ENCODE assay signal across 1 cellular context in genomic region chr1:110674337-110675059, GRCh38.
A peak's percentile ranks its signal among the peaks of the same experiment; 100 is the strongest.
TF ChIP-seq lines count a peak whose summit lies in the region.

Gene KCNA3 (minus strand): TSS chr1:110674940. CDS start chr1:110674809, 131 bp downstream.

TF ChIP-seq in WTC11, 78 proteins besides CTCF, POLR2A, EP300 and RAD21 (continued from another document):
- TF ChIP-seq, protein P1, sequence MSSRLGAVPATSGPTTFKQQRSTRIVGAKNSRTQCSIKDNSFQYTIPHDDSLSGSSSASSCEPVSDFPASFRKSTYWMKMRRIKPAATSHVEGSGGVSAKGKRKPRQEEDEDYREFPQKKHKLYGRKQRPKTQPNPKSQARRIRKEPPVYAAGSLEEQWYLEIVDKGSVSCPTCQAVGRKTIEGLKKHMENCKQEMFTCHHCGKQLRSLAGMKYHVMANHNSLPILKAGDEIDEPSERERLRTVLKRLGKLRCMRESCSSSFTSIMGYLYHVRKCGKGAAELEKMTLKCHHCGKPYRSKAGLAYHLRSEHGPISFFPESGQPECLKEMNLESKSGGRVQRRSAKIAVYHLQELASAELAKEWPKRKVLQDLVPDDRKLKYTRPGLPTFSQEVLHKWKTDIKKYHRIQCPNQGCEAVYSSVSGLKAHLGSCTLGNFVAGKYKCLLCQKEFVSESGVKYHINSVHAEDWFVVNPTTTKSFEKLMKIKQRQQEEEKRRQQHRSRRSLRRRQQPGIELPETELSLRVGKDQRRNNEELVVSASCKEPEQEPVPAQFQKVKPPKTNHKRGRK (CRISPR knock-in tag; IDR thresholded peaks at IDR 0.05; ENCODE audit: borderline replicate concordance), result no peak
- peak; percentile 48; the same call in 1 of the 2 replicates for TF ChIP-seq SP1 (CRISPR knock-in tag; conservative IDR thresholded peaks at IDR 0.05)
- peak; percentile 63; the same call in 1 of the 2 replicates for TF ChIP-seq NFE2L1 (CRISPR knock-in tag; IDR thresholded peaks at IDR 0.05)
- peak; percentile 90; the same call in 1 of the 2 replicates for TF ChIP-seq ZNF219 (CRISPR knock-in tag; IDR thresholded peaks at IDR 0.05; ENCODE audit: borderline replicate concordance)
- no peak for TF ChIP-seq SOX15 (CRISPR knock-in tag; IDR thresholded peaks at IDR 0.05)
- TF ChIP-seq, protein P2, sequence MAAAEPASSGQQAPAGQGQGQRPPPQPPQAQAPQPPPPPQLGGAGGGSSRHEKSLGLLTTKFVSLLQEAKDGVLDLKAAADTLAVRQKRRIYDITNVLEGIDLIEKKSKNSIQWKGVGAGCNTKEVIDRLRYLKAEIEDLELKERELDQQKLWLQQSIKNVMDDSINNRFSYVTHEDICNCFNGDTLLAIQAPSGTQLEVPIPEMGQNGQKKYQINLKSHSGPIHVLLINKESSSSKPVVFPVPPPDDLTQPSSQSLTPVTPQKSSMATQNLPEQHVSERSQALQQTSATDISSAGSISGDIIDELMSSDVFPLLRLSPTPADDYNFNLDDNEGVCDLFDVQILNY (CRISPR knock-in tag; IDR thresholded peaks at IDR 0.05), result peak; percentile 51; the same call in 1 of the 2 replicates
- peak; percentile 89 for TF ChIP-seq MAX (CRISPR knock-in tag; IDR thresholded peaks at IDR 0.05)
- no peak for TF ChIP-seq ZMAT4 (CRISPR knock-in tag; IDR thresholded peaks at IDR 0.05)
- TF ChIP-seq ELF4 (CRISPR knock-in tag; IDR thresholded peaks at IDR 0.05; ENCODE audit: low read depth), result peak; percentile 64; the same call in 1 of the 2 replicates
- TF ChIP-seq, protein P3, sequence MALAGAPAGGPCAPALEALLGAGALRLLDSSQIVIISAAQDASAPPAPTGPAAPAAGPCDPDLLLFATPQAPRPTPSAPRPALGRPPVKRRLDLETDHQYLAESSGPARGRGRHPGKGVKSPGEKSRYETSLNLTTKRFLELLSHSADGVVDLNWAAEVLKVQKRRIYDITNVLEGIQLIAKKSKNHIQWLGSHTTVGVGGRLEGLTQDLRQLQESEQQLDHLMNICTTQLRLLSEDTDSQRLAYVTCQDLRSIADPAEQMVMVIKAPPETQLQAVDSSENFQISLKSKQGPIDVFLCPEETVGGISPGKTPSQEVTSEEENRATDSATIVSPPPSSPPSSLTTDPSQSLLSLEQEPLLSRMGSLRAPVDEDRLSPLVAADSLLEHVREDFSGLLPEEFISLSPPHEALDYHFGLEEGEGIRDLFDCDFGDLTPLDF (CRISPR knock-in tag; IDR thresholded peaks at IDR 0.05), result peak; percentile 22; the same call in 1 of the 2 replicates
- TF ChIP-seq GABPB1 (CRISPR knock-in tag; IDR thresholded peaks at IDR 0.05), result no peak
- TF ChIP-seq TP53 (CRISPR knock-in tag; IDR thresholded peaks at IDR 0.05), result no peak
- TF ChIP-seq SMAD4 (CRISPR knock-in tag; IDR thresholded peaks at IDR 0.05), result 0 out of 2 replicates have a peak, but pooled peaks have one; percentile 67
- no peak for TF ChIP-seq ESRRA (CRISPR knock-in tag; IDR thresholded peaks at IDR 0.05; ENCODE audit: borderline replicate concordance)
- TF ChIP-seq JAZF1 (CRISPR knock-in tag; IDR thresholded peaks at IDR 0.05), result no peak
- TF ChIP-seq TEAD1 (CRISPR knock-in tag; IDR thresholded peaks at IDR 0.05), result peak; percentile 26; the same call in 1 of the 2 replicates
- TF ChIP-seq ZNF263 (CRISPR knock-in tag; IDR thresholded peaks at IDR 0.05; ENCODE audit: low read depth), result no peak
- TF ChIP-seq, protein P4, sequence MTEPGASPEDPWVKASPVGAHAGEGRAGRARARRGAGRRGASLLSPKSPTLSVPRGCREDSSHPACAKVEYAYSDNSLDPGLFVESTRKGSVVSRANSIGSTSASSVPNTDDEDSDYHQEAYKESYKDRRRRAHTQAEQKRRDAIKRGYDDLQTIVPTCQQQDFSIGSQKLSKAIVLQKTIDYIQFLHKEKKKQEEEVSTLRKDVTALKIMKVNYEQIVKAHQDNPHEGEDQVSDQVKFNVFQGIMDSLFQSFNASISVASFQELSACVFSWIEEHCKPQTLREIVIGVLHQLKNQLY (CRISPR knock-in tag; IDR thresholded peaks at IDR 0.05), result no peak
- TF ChIP-seq ZNF232 (CRISPR knock-in tag; IDR thresholded peaks at IDR 0.05), result 0 out of 2 replicates have a peak, but pooled peaks have one; percentile 41
- TF ChIP-seq, protein P5, sequence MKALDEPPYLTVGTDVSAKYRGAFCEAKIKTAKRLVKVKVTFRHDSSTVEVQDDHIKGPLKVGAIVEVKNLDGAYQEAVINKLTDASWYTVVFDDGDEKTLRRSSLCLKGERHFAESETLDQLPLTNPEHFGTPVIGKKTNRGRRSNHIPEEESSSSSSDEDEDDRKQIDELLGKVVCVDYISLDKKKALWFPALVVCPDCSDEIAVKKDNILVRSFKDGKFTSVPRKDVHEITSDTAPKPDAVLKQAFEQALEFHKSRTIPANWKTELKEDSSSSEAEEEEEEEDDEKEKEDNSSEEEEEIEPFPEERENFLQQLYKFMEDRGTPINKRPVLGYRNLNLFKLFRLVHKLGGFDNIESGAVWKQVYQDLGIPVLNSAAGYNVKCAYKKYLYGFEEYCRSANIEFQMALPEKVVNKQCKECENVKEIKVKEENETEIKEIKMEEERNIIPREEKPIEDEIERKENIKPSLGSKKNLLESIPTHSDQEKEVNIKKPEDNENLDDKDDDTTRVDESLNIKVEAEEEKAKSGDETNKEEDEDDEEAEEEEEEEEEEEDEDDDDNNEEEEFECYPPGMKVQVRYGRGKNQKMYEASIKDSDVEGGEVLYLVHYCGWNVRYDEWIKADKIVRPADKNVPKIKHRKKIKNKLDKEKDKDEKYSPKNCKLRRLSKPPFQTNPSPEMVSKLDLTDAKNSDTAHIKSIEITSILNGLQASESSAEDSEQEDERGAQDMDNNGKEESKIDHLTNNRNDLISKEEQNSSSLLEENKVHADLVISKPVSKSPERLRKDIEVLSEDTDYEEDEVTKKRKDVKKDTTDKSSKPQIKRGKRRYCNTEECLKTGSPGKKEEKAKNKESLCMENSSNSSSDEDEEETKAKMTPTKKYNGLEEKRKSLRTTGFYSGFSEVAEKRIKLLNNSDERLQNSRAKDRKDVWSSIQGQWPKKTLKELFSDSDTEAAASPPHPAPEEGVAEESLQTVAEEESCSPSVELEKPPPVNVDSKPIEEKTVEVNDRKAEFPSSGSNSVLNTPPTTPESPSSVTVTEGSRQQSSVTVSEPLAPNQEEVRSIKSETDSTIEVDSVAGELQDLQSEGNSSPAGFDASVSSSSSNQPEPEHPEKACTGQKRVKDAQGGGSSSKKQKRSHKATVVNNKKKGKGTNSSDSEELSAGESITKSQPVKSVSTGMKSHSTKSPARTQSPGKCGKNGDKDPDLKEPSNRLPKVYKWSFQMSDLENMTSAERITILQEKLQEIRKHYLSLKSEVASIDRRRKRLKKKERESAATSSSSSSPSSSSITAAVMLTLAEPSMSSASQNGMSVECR (CRISPR knock-in tag; IDR thresholded peaks at IDR 0.05; ENCODE audit: borderline replicate concordance), result peak; percentile 90
- TF ChIP-seq ETV6 (CRISPR knock-in tag; IDR thresholded peaks at IDR 0.05), result peak; percentile 10; the same call in 1 of the 2 replicates
- 0 out of 2 replicates have a peak, but pooled peaks have one; percentile 13 for TF ChIP-seq RELA (CRISPR knock-in tag; IDR thresholded peaks at IDR 0.05; ENCODE audit: borderline replicate concordance)
- peak; percentile 28; the same call in 1 of the 2 replicates for TF ChIP-seq MYBL2 (CRISPR knock-in tag; IDR thresholded peaks at IDR 0.05)
- TF ChIP-seq, protein P6, sequence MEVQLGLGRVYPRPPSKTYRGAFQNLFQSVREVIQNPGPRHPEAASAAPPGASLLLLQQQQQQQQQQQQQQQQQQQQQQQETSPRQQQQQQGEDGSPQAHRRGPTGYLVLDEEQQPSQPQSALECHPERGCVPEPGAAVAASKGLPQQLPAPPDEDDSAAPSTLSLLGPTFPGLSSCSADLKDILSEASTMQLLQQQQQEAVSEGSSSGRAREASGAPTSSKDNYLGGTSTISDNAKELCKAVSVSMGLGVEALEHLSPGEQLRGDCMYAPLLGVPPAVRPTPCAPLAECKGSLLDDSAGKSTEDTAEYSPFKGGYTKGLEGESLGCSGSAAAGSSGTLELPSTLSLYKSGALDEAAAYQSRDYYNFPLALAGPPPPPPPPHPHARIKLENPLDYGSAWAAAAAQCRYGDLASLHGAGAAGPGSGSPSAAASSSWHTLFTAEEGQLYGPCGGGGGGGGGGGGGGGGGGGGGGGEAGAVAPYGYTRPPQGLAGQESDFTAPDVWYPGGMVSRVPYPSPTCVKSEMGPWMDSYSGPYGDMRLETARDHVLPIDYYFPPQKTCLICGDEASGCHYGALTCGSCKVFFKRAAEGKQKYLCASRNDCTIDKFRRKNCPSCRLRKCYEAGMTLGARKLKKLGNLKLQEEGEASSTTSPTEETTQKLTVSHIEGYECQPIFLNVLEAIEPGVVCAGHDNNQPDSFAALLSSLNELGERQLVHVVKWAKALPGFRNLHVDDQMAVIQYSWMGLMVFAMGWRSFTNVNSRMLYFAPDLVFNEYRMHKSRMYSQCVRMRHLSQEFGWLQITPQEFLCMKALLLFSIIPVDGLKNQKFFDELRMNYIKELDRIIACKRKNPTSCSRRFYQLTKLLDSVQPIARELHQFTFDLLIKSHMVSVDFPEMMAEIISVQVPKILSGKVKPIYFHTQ (CRISPR knock-in tag; IDR thresholded peaks at IDR 0.05), result no peak
- TF ChIP-seq TCF7 (CRISPR knock-in tag; IDR thresholded peaks at IDR 0.05; ENCODE audit: low read depth), result peak; percentile 5; the same call in 1 of the 2 replicates
- TF ChIP-seq IRF2 (CRISPR knock-in tag; IDR thresholded peaks at IDR 0.05; ENCODE audit: borderline replicate concordance, low read depth), result no peak
